22 cellular contexts compared by ENCODE assay signal in genomic region chr1:75630998-75631397, GRCh38. TPM values are rescaled to one million over a fixed set of nuclear protein-coding genes. Genes with fewer than 3 reads are reported as not detected.
A peak's percentile ranks its signal among the peaks of the same experiment; 100 is the strongest.
DNase-seq lines count a peak whose midpoint lies in the region; ATAC-seq, FAIRE-seq and TF ChIP-seq lines count a peak whose summit lies in the region.
"Had no signal": no experiment of that assay in that cellular context is flagged by ENCODE, and none has a peak within 500 bp of the region (broad histone marks: within the 10 kb centered on the region; RNA-seq: fewer than 3 reads in every experiment).

No MANE protein-coding gene starts in this region.

- H3K9ac ChIP-seq in Loucy (ENCODE audit: low read depth, low read length, poor library complexity, severe bottlenecking) (no peak overlapping the region), H1 (replicated peaks in 1 of 4; ENCODE audit: extremely low read depth in 1 of 4, low read depth in 3 of 4, low read length in 3 of 4) (no peak overlapping the region), HepG2 (ENCODE audit: insufficient read depth, low read depth, low read length) (no peak overlapping the region)
- H3K9ac ChIP-seq: BLaER1, GM23248 had no signal

- no peak overlapping the region for H3K56ac ChIP-seq in H1 (replicated peaks; ENCODE audit: insufficient read length, low read depth, low read length)

- no peak overlapping the region for H2BK12ac ChIP-seq in H1 (ENCODE audit: low read depth, low read length)

- BruUV-seq in HepG2 (replicated peaks; lab: Mats Ljungman, UMichigan), result no TSS peak

- no peak for TF ChIP-seq RAD21 in H1 (IDR thresholded peaks at IDR 0.05 in 1 of 2, conservative IDR thresholded peaks at IDR 0.05 in 1 of 2; ENCODE audit: low read depth in 2 of 2, low read length in 2 of 2)
- no peak for TF ChIP-seq RAD21 in HepG2 (CRISPR knock-in tag; IDR thresholded peaks at IDR 0.05)

- TF ChIP-seq CTCF in Loucy (conservative IDR thresholded peaks at IDR 0.05; ENCODE audit: low read length) (no peak), H1 (IDR thresholded peaks at IDR 0.05; ENCODE audit: control extremely low read depth in 1 of 3, insufficient read depth in 1 of 3, low read depth in 1 of 3, low read length in 3 of 3) (no peak), HepG2 (CRISPR knock-in tag; IDR thresholded peaks at IDR 0.05) (no peak), foreskin fibroblast (IDR thresholded peaks at IDR 0.05; ENCODE audit: low read depth, low read length) (no peak)

- H3K18ac ChIP-seq in H1 (ENCODE audit: extremely low read depth, low read length), result no peak overlapping the region

- no peak overlapping the region for H3K23ac ChIP-seq in H1 (ENCODE audit: insufficient read length)

- TF ChIP-seq POLR2A in H1 (IDR thresholded peaks at IDR 0.05; ENCODE audit: control extremely low read depth in 1 of 2, low read depth in 2 of 2, low read length in 2 of 2) (no peak), HepG2 (IDR thresholded peaks at IDR 0.05; ENCODE audit: insufficient read depth in 1 of 2, low read depth in 2 of 2, low read length in 2 of 2) (no peak)

- H2BK5ac ChIP-seq in H1 (ENCODE audit: low read depth, low read length), result no peak overlapping the region

- WGBS in H1 (ENCODE audit: extremely low coverage in 1 of 2, insufficient coverage in 1 of 2, insufficient read length in 1 of 2, insufficient replicate concordance in 2 of 2, low coverage in 1 of 2, low lambda C conversion rate in 2 of 2, missing lambda C conversion rate in 1 of 2), 2 experiments, result 93% methylated on average over 1 of the region's 1 CpG; no CpG with 5 or more reads in 1 of the 2 experiments
- WGBS in HepG2 (ENCODE audit: low lambda C conversion rate), result 85% methylated on average over 1 of the region's 1 CpG

- peak overlapping the region; percentile 37; the same call in 1 of the 2 replicates for H2BK15ac ChIP-seq in H1 (ENCODE audit: low read length)

- ATAC-seq in HepG2 (peak; percentile 61), GM21723 (IDR thresholded peaks at IDR 0.05; ENCODE audit: unreplicated experiment) (no peak)
- ATAC-seq: CD8-positive, alpha-beta T cell had no signal

- H4K91ac ChIP-seq in H1 (replicated peaks; ENCODE audit: insufficient read length, low read length), result no peak overlapping the region

- H3K4me1 ChIP-seq in Loucy (ENCODE audit: insufficient read depth, low read length, poor library complexity, severe bottlenecking) (peaks cover 4% of the 10 kb centered on the region), H1 (replicated peaks in 1 of 4; ENCODE audit: control insufficient read depth in 3 of 4, insufficient read depth in 4 of 4, low read length in 3 of 4) (peaks cover 0 to 6% (median under 1%) of the 10 kb centered on the region in 4 experiments; a peak in 4 of 7 replicates), HepG2 (ENCODE audit: insufficient read depth, low read length) (peaks cover 21% of the 10 kb centered on the region)
- H3K4me1 ChIP-seq: BLaER1, Caco-2, HAP-1 had no signal

- H3K27ac ChIP-seq in H1 (ENCODE audit: low read depth, low read length) (no peak overlapping the region), HepG2 (ENCODE audit: extremely low read length, insufficient read depth, low read length) (no peak overlapping the region)
- H3K27ac ChIP-seq: 22Rv1, BLaER1, C4-2B, GM23248 had no signal

- in situ Hi-C loops in HepG2 (cut with HindIII; ENCODE audit: extremely low pct_ligation_motif_present, low pct_unique_long_range_greater_than_20kb), result loop anchor here (25.0 kb wide), 1 partner anchor 394 kb away; no protein-coding TSS in a partner anchor

- H3K9me3 ChIP-seq in Loucy (ENCODE audit: insufficient read depth, low read depth, low read length) (no peaks in the 10 kb centered on the region), H1 (ENCODE audit: insufficient read depth in 2 of 2, low read depth in 1 of 2, low read length in 1 of 2) (no peaks in the 10 kb centered on the region), HepG2 (ENCODE audit: low read length) (no peaks in the 10 kb centered on the region)
- H3K9me3 ChIP-seq: BLaER1, Caco-2, HAP-1 had no signal

- no peaks in the 10 kb centered on the region for H3K9me3 Mint-ChIP-seq in activated naive CD8-positive, alpha-beta T cell treated with anti-CD3 and anti-CD28 coated beads for 36 hours
- H3K9me3 Mint-ChIP-seq: CD8-positive, alpha-beta T cell; HFFc6 had no signal

- no peak overlapping the region for H3K4ac ChIP-seq in H1 (replicated peaks; ENCODE audit: insufficient read length, low read depth, low read length)

- H2AK5ac ChIP-seq in H1 (ENCODE audit: low read depth, low read length), result no peak overlapping the region

- intact Hi-C loops in HepG2 (cut with micrococcal nuclease; ENCODE audit: unreplicated experiment), result no loop called here

- peaks cover 19% of the 10 kb centered on the region for H3K27me3 Mint-ChIP-seq in activated naive CD8-positive, alpha-beta T cell treated with anti-CD3 and anti-CD28 coated beads for 36 hours

- H3K79me1 ChIP-seq in H1 (ENCODE audit: low read depth, low read length), result no peaks in the 10 kb centered on the region

- H3K9me2 ChIP-seq in Loucy (replicated peaks; ENCODE audit: low read depth, low read length), result no peaks in the 10 kb centered on the region

- H2AFZ ChIP-seq in Loucy (ENCODE audit: low read length) (peak overlapping the region; percentile 19; the same call in 1 of the 2 replicates), H1 (ENCODE audit: low read length) (no peak overlapping the region), HepG2 (ENCODE audit: low read length) (no peak overlapping the region)
- H2AFZ ChIP-seq: GM23248 had no signal

- H3K27me3 ChIP-seq in Loucy (ENCODE audit: insufficient read depth, low read length, poor library complexity, severe bottlenecking), result no peaks in the 10 kb centered on the region
- H3K27me3 ChIP-seq in H1 (replicated peaks in 1 of 4; ENCODE audit: control insufficient read depth in 3 of 4, extremely low read depth in 1 of 4, insufficient read depth in 3 of 4, low read length in 3 of 4), result peaks cover 0 to 1% (median 0%) of the 10 kb centered on the region in 4 experiments; a peak in 1 of 7 replicates
- no peaks in the 10 kb centered on the region for H3K27me3 ChIP-seq in HepG2 (ENCODE audit: control insufficient read depth in 1 of 2, insufficient read depth in 2 of 2, low read length in 2 of 2)
- H3K27me3 ChIP-seq: BLaER1 had no signal

- H3K36me3 Mint-ChIP-seq in activated naive CD8-positive, alpha-beta T cell treated with anti-CD3 and anti-CD28 coated beads for 36 hours, result no peaks in the 10 kb centered on the region
- H3K36me3 Mint-ChIP-seq: CD4-positive, CD25-positive, alpha-beta regulatory T cell; CD8-positive, alpha-beta T cell had no signal

- H3K27ac Mint-ChIP-seq in activated naive CD8-positive, alpha-beta T cell treated with anti-CD3 and anti-CD28 coated beads for 36 hours, result no peak overlapping the region
- H3K27ac Mint-ChIP-seq: B cell; CD4-positive, CD25-positive, alpha-beta regulatory T cell; CD8-positive, alpha-beta T cell; HFFc6 had no signal

- CTCF ChIA-PET in H1 (lab: Charles Lee; ENCODE audit: partially characterized antibody) (interaction anchor here (0.6 to 7.0 kb wide), 11 partner anchors 14 to 449 kb away, joined by 3 to 94 read pairs (median 7); no protein-coding TSS in a partner anchor), HepG2 (lab: Yijun Ruan, JAX; ENCODE audit: low intra/inter-chr PET ratio, low total read pairs) (interaction anchor here (2.2 kb wide), 1 partner anchor 366 kb away, joined by 15 read pairs; no protein-coding TSS in a partner anchor)

- H2BK20ac ChIP-seq in H1 (ENCODE audit: low read length), result no peak overlapping the region

- no peaks in the 10 kb centered on the region for H3K36me3 ChIP-seq in Loucy (ENCODE audit: insufficient read depth, low read length)
- no peaks in the 10 kb centered on the region for H3K36me3 ChIP-seq in H1 (ENCODE audit: control insufficient read depth in 2 of 4, insufficient read depth in 4 of 4, low read length in 3 of 4)
- no peaks in the 10 kb centered on the region for H3K36me3 ChIP-seq in HepG2 (replicated peaks in 1 of 2; ENCODE audit: control insufficient read depth in 1 of 2, insufficient read depth in 2 of 2, low read length in 2 of 2)
- H3K36me3 ChIP-seq: BLaER1, HAP-1 had no signal

- no peak overlapping the region for H3K4me3 Mint-ChIP-seq in activated naive CD8-positive, alpha-beta T cell treated with anti-CD3 and anti-CD28 coated beads for 36 hours
- H3K4me3 Mint-ChIP-seq: B cell; CD4-positive, CD25-positive, alpha-beta regulatory T cell; CD8-positive, alpha-beta T cell; HFFc6 had no signal

- H3K14ac ChIP-seq in H1 (ENCODE audit: insufficient read length), result no peak overlapping the region

- H3K4me3 ChIP-seq in Loucy (ENCODE audit: low read length, poor library complexity, severe bottlenecking), result no peak overlapping the region
- H3K4me3 ChIP-seq in H1 (ENCODE audit: extremely low read depth in 1 of 4, insufficient read depth in 2 of 4, low read depth in 3 of 4, low read length in 4 of 4), result no peak overlapping the region
- H3K4me3 ChIP-seq in HepG2 (replicated peaks in 1 of 3; ENCODE audit: insufficient read depth in 1 of 3, low read depth in 2 of 3, low read length in 3 of 3), result no peak overlapping the region
- no peak overlapping the region for H3K4me3 ChIP-seq in foreskin fibroblast (ENCODE audit: low read depth in 1 of 2, low read length in 2 of 2)
- H3K4me3 ChIP-seq: BLaER1, GM23248, HAP-1 had no signal

- DNase-seq in H1 (ENCODE audit: low read depth in 1 of 2, low spot score in 2 of 2), result no peak
- DNase-seq in HepG2 (ENCODE audit: low spot score), result no peak
- no peak for DNase-seq in activated naive CD8-positive, alpha-beta T cell treated with anti-CD3 and anti-CD28 coated beads for 36 hours
- DNase-seq in foreskin fibroblast, result no peak
- DNase-seq: Caco-2; CD4-positive, CD25-positive, alpha-beta regulatory T cell; CD8-positive, alpha-beta T cell; DMS153; DND-41; GM23248; HFFc6 had no signal

- no peaks in the 10 kb centered on the region for H3K4me1 Mint-ChIP-seq in activated naive CD8-positive, alpha-beta T cell treated with anti-CD3 and anti-CD28 coated beads for 36 hours
- H3K4me1 Mint-ChIP-seq: B cell; CD4-positive, CD25-positive, alpha-beta regulatory T cell had no signal

- H3K4me2 ChIP-seq in Loucy (ENCODE audit: low read depth, low read length, poor library complexity, severe bottlenecking) (no peak overlapping the region), H1 (ENCODE audit: insufficient read depth in 1 of 2, low read depth in 2 of 2, low read length in 2 of 2) (no peak overlapping the region), HepG2 (ENCODE audit: low read depth, low read length) (no peak overlapping the region)
- H3K4me2 ChIP-seq: BLaER1 had no signal

- H4K5ac ChIP-seq in H1 (ENCODE audit: insufficient read length, low read depth, low read length), result no peak overlapping the region

- FAIRE-seq in H1 (lab: Jason Lieb, UNC) (no peak), HepG2 (lab: Jason Lieb, UNC) (no peak)
- FAIRE-seq: A204.1, G401.6, GM12892, H54 had no signal

- no peaks in the 10 kb centered on the region for H4K20me1 ChIP-seq in Loucy (ENCODE audit: insufficient read depth, low read length, poor library complexity, severe bottlenecking)
- H4K20me1 ChIP-seq in H1 (replicated peaks in 1 of 2; ENCODE audit: control insufficient read depth in 1 of 2, insufficient read depth in 2 of 2, low read length in 2 of 2), result peaks cover 0 to 2% of the 10 kb centered on the region in 2 experiments
- H4K20me1 ChIP-seq in HepG2 (ENCODE audit: insufficient read depth, low read length), result no peaks in the 10 kb centered on the region
- H4K20me1 ChIP-seq: BLaER1 had no signal

- POLR2A ChIA-PET in H1 (lab: Charles Lee; ENCODE audit: partially characterized antibody), result interaction anchor here (1.1 to 1.2 kb wide), 2 partner anchors 41 to 43 kb away, joined by 3 read pairs; no protein-coding TSS in a partner anchor
- POLR2A ChIA-PET in HepG2 (lab: Yijun Ruan, JAX), result no interaction called here

- TF ChIP-seq EP300 in H1 (IDR thresholded peaks at IDR 0.05; ENCODE audit: borderline replicate concordance in 1 of 2, low read depth in 2 of 2, low read length in 2 of 2), result no peak
- TF ChIP-seq EP300 in HepG2 (IDR thresholded peaks at IDR 0.05; ENCODE audit: low read depth in 2 of 2, low read length in 2 of 2), result no peak
- no peak for TF ChIP-seq EP300 in HepG2 (CRISPR knock-in tag; IDR thresholded peaks at IDR 0.05; ENCODE audit: borderline replicate concordance)

- H3K23me2 ChIP-seq in H1 (ENCODE audit: low read depth, low read length), result no peaks in the 10 kb centered on the region

- no peaks in the 10 kb centered on the region for H3K79me2 ChIP-seq in Loucy (ENCODE audit: insufficient read depth, low read length)
- no peaks in the 10 kb centered on the region for H3K79me2 ChIP-seq in H1 (ENCODE audit: control insufficient read depth in 1 of 2, insufficient read depth in 2 of 2, low read length in 2 of 2)
- H3K79me2 ChIP-seq in HepG2 (ENCODE audit: insufficient read depth, low read length), result no peaks in the 10 kb centered on the region

- H2BK120ac ChIP-seq in H1 (replicated peaks; ENCODE audit: low read depth, low read length), result no peak overlapping the region

- no peak overlapping the region for H4K8ac ChIP-seq in H1 (ENCODE audit: extremely low read depth, insufficient read depth, low read length)

- no peaks in the 10 kb centered on the region for H3F3A ChIP-seq in Loucy (ENCODE audit: low read depth)

RNA-seq across cellular contexts. Expression of gene SLC44A5, which starts 20.1 kb away (rescaled TPM):
- 2.7 and 3.3 TPM in 2 replicates for total RNA-seq in H1 (2021; fragmentation: NEBNext Ultra II Directional; extraction: Animal tissue kit (Norgen Biotek cat#: 25700))
- polyA plus RNA-seq in H1 (2011; rRNA removed) (1.4 and 1.8 TPM in 2 replicates), HepG2 (2011; rRNA removed) (13.9 and 16.0 TPM in 2 replicates)
- 2.5 TPM for polyA plus RNA-seq in H1 (2011; cell fraction: cytosol; rRNA removed)
- 2.2 TPM for polyA plus RNA-seq in H1 (2011; cell fraction: nucleus; rRNA removed)
- polyA plus RNA-seq in H1 (2012, experiment 1 of 2), result 0.70 to 2.3 TPM (median 1.2 TPM) in 4 replicates
- 0.18 TPM for polyA plus RNA-seq in H1 (2012, experiment 2 of 2)
- 3.1 TPM for polyA plus RNA-seq in H1 (2013, experiment 1 of 2)
- polyA plus RNA-seq in H1 (2013, experiment 2 of 2), result 2.6 TPM
- polyA minus RNA-seq in H1 (2011; rRNA and poly(A)+ RNA removed), result 3.2 and 4.1 TPM in 2 replicates
- polyA minus RNA-seq in H1 (2011; cell fraction: cytosol; rRNA and poly(A)+ RNA removed), result 1.8 TPM
- polyA minus RNA-seq in H1 (2011; cell fraction: nucleus; rRNA and poly(A)+ RNA removed), result 6.0 TPM
- 4.2 and 8.0 TPM in 2 replicates for total RNA-seq in HepG2 (2016; rRNA removed; fragmentation: Illumina TruSeq; extraction: Trizol)
- 0.51 and 0.53 TPM in 2 replicates for total RNA-seq in HepG2 (2016; cell fraction: cytosol; rRNA removed; fragmentation: Illumina TruSeq; extraction: Trizol; ENCODE audit: low read depth)
- 4.4 and 7.0 TPM in 2 replicates for total RNA-seq in HepG2 (2016; cell fraction: insoluble cytoplasmic fraction; rRNA removed; fragmentation: Illumina TruSeq; extraction: Trizol)
- 1.7 and 1.9 TPM in 2 replicates for total RNA-seq in HepG2 (2016; cell fraction: membrane; rRNA removed; fragmentation: Illumina TruSeq; extraction: Trizol)
- 16.7 and 16.8 TPM in 2 replicates for total RNA-seq in HepG2 (2016; cell fraction: nucleus; rRNA removed; fragmentation: Illumina TruSeq; extraction: Trizol)
- 2.1 and 3.7 TPM in 2 replicates for polyA plus RNA-seq in HepG2 (2011; cell fraction: cytosol; rRNA removed)
- 19.2 and 22.9 TPM in 2 replicates for polyA plus RNA-seq in HepG2 (2011; cell fraction: nucleus; rRNA removed)
- polyA plus RNA-seq in HepG2 (2012), result 7.3 and 10.1 TPM in 2 replicates
- 0.14 and 0.25 TPM in 2 replicates for polyA plus RNA-seq in HepG2 (2016; cell fraction: cytosol; fragmentation: Illumina TruSeq; extraction: Trizol; ENCODE audit: low read depth)
- polyA plus RNA-seq in HepG2 (2016; cell fraction: insoluble cytoplasmic fraction; fragmentation: Illumina TruSeq; extraction: Trizol; ENCODE audit: low read depth), result 2.9 and 3.0 TPM in 2 replicates
- polyA plus RNA-seq in HepG2 (2016; cell fraction: membrane; fragmentation: Illumina TruSeq; extraction: Trizol; ENCODE audit: low read depth), result 0.68 and 0.98 TPM in 2 replicates
- 26.7 and 30.5 TPM in 2 replicates for polyA plus RNA-seq in HepG2 (2016; cell fraction: nucleus; fragmentation: Illumina TruSeq; extraction: Trizol; ENCODE audit: insufficient read depth, low read depth)
- 0.05 and 6.4 TPM in 2 replicates for polyA minus RNA-seq in HepG2 (2011; rRNA and poly(A)+ RNA removed; ENCODE audit: low replicate concordance)
- polyA minus RNA-seq in HepG2 (2011; cell fraction: cytosol; rRNA and poly(A)+ RNA removed), result 2.3 and 3.2 TPM in 2 replicates
- 32.9 and 33.2 TPM in 2 replicates for polyA minus RNA-seq in HepG2 (2011; cell fraction: nucleus; rRNA and poly(A)+ RNA removed)
- total RNA-seq in activated naive CD8-positive, alpha-beta T cell treated with anti-CD3 and anti-CD28 coated beads for 36 hours, result under 1 TPM; 0.19 to 0.28 TPM
- total RNA-seq: GM23248, HFFc6 had no signal
- polyA plus RNA-seq: GM23248 had no signal
